In the genomic region with DNA sequence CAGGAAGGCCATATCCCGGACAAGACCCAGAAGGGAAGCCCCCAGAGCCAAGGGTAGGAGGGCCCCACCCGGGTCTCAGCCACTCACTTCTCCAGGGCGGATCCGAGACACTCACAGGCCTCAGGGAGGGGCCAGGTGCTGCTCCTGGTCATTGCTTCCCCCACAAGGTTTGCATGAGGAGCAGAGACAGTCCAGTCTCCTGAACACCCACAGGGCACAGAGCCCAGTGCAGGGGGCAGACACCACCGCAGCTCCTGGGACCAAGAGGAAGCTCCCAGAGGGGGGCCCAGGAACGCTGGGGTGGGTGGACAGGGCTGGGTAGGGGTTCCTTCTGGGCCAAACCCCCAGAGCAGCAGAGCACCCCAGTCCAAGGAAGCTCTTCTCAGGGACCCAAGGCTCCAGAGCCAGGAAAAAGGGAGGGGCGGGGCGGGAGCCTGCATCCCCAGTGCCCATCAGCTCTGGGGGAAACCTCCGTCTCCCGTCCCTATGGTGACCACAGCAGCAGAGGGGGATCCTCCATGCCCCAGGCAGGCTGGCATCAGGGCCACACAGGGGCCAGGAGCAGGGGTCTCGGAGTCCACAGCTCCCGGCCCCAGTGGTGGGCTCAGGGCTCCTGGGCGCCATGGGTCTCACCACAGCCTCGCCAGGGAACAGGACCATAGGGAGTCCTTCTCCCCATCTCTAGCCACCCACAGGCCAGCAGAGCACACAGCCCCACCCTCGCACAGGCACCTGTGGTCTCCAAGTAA, we compare ENCODE assay signal across 8 cellular contexts. TPM values are rescaled to one million over a fixed set of nuclear protein-coding genes. Genes with fewer than 3 reads are reported as not detected.
A peak's percentile ranks its signal among the peaks of the same experiment; 100 is the strongest.
DNase-seq lines count a peak whose midpoint lies in the region; ATAC-seq and TF ChIP-seq lines count a peak whose summit lies in the region.

No MANE protein-coding gene starts in this region.

- no peak for TF ChIP-seq POLR2A in adrenal gland (IDR thresholded peaks at IDR 0.05)
- TF ChIP-seq POLR2A in upper lobe of left lung (IDR thresholded peaks at IDR 0.05), result no peak

- H3K36me3 ChIP-seq in adrenal gland (replicated peaks in 1 of 2), result peaks cover 0 to 67% of the 10 kb centered on the region in 2 donors
- peaks cover 73% of the 10 kb centered on the region for H3K36me3 ChIP-seq in lower lobe of right lung
- peaks cover 11 to 80% (median 63%) of the 10 kb centered on the region in 4 donors for H3K36me3 ChIP-seq in upper lobe of left lung

- H3K9me3 ChIP-seq in adrenal gland (replicated peaks in 1 of 3), result no peaks in the 10 kb centered on the region
- H3K9me3 ChIP-seq in lower lobe of right lung, result no peaks in the 10 kb centered on the region
- no peaks in the 10 kb centered on the region for H3K9me3 ChIP-seq in upper lobe of left lung

- H3K4me1 Mint-ChIP-seq in activated T-cell treated with anti-CD3 and anti-CD28 coated beads, Interleukin-2, amount 50 U/mL, for 24 hours (ENCODE audit: low read depth), result peaks cover 17% of the 10 kb centered on the region

- intact Hi-C loops in adrenal gland (cut with DNase I) (no loop called here), lower lobe of right lung (cut with DNase I) (no loop called here)

- peak in 1 of 2 donors; percentile 2 for ATAC-seq in lower lobe of right lung
- ATAC-seq in upper lobe of left lung (ENCODE audit: low FRiP score in 2 of 2), result no peak
- ATAC-seq in GM18520 (IDR thresholded peaks at IDR 0.05; ENCODE audit: unreplicated experiment), result no peak

- 51 to 71% (median 64%) methylated on average over 4 to 15 of the region's 15 CpGs for whole genome bisulfite sequencing in adrenal gland, 4 donors
- 35 to 57% methylated on average over 5 to 7 of the region's 15 CpGs for WGBS in upper lobe of left lung, 2 donors

- peaks cover 67% of the 10 kb centered on the region for H3K36me3 Mint-ChIP-seq in activated T-cell treated with anti-CD3 and anti-CD28 coated beads, Interleukin-2, amount 50 U/mL, for 24 hours (ENCODE audit: low read depth)

- no peaks in the 10 kb centered on the region for H3K9me3 Mint-ChIP-seq in activated T-cell treated with anti-CD3 and anti-CD28 coated beads, Interleukin-2, amount 50 U/mL, for 24 hours

- TF ChIP-seq CTCF in adrenal gland (IDR thresholded peaks at IDR 0.05), result no peak
- TF ChIP-seq CTCF in lower lobe of right lung (IDR thresholded peaks at IDR 0.05), result no peak
- no peak for TF ChIP-seq CTCF in upper lobe of left lung (IDR thresholded peaks at IDR 0.05)

- H3K27me3 ChIP-seq in adrenal gland (no peaks in the 10 kb centered on the region), lower lobe of right lung (ENCODE audit: low read depth) (no peaks in the 10 kb centered on the region), upper lobe of left lung (no peaks in the 10 kb centered on the region)

- peak overlapping the region; percentile 83 for H3K4me3 Mint-ChIP-seq in activated T-cell treated with anti-CD3 and anti-CD28 coated beads, Interleukin-2, amount 50 U/mL, for 24 hours

- TF ChIP-seq EP300 in upper lobe of left lung (IDR thresholded peaks at IDR 0.05), result no peak

- H3K4me3 ChIP-seq in adrenal gland (peak overlapping the region in 1 of 4 donors; percentile 58), lower lobe of right lung (peak overlapping the region; percentile 44), upper lobe of left lung (peak overlapping the region in 2 of 4 donors; percentile 58 to 60)

- no peaks in the 10 kb centered on the region for H3K27me3 Mint-ChIP-seq in activated T-cell treated with anti-CD3 and anti-CD28 coated beads, Interleukin-2, amount 50 U/mL, for 24 hours

- DNase-seq in activated T-cell treated with anti-CD3 and anti-CD28 coated beads, Interleukin-2, amount 50 U/mL, for 24 hours, result no peak
- DNase-seq in activated T-cell treated with anti-CD3 and anti-CD28 coated beads for 4 hours (no peak), adrenal gland (peak in 1 of 7 donors; percentile 36), lower lobe of right lung (no peak), upper lobe of left lung (peak in 1 of 2 donors; percentile 70), NOMO-1 (lab: John Stamatoyannopoulos, UW; ENCODE audit: unreplicated experiment in 2 of 2) (no peak), NCI-H2107 treated with DMSO at 0.1 percent for 48 hours (lab: John Stamatoyannopoulos, UW; ENCODE audit: unreplicated experiment) (no peak)

- peak overlapping the region; percentile 95 for H3K27ac Mint-ChIP-seq in activated T-cell treated with anti-CD3 and anti-CD28 coated beads, Interleukin-2, amount 50 U/mL, for 24 hours

- H3K27ac ChIP-seq in adrenal gland (peak overlapping the region; percentile 3 to 61 (median 48)), lower lobe of right lung (peak overlapping the region; percentile 80), upper lobe of left lung (peak overlapping the region; percentile 63 to 81 (median 73))

- H3K4me1 ChIP-seq in adrenal gland (replicated peaks in 1 of 2), result peaks cover 6 to 13% of the 10 kb centered on the region in 2 donors
- H3K4me1 ChIP-seq in lower lobe of right lung, result peaks cover 19% of the 10 kb centered on the region
- H3K4me1 ChIP-seq in upper lobe of left lung, result peaks cover 11 to 23% (median 18%) of the 10 kb centered on the region in 4 donors

RNA-seq across cellular contexts. Expression of a gene that starts 0.8 kb away (rescaled TPM):
- 100 to 1,000 TPM in 3 of 8 donors, 10 to 100 TPM in 5; 65.2 to 132 (median 81.4) TPM for total RNA-seq in adrenal gland
- 100 to 1,000 TPM in 2 of 3 donors, 10 to 100 TPM in 1; 42.9 to 155 (median 123) TPM for polyA plus RNA-seq in adrenal gland
- 43.4 TPM for total RNA-seq in lower lobe of right lung
- total RNA-seq in upper lobe of left lung, result 10 to 100 TPM; 48.8 to 83.9 (median 58.4) TPM

RNA-seq across cellular contexts. Expression of a gene that starts 10.6 kb away (rescaled TPM):
- total RNA-seq in adrenal gland (10 to 100 TPM; 31.7 to 66.7 (median 47.5) TPM), lower lobe of right lung (55.8 TPM), upper lobe of left lung (100 to 1,000 TPM in 3 of 6 donors, 10 to 100 TPM in 3; 27.9 to 150 (median 96.4) TPM)
- polyA plus RNA-seq in adrenal gland, result 10 to 100 TPM; 18.2 to 55.5 (median 39.0) TPM

RNA-seq across cellular contexts. Expression of a gene that starts 18.6 kb away (rescaled TPM):
- total RNA-seq in adrenal gland (10 to 100 TPM; 13.7 to 22.4 (median 20.4) TPM), lower lobe of right lung (22.4 TPM), upper lobe of left lung (10 to 100 TPM; 26.8 to 45.9 (median 31.9) TPM)
- 10 to 100 TPM in 2 of 3 donors, 1 to 10 TPM in 1; 5.6 to 16.3 (median 13.8) TPM for polyA plus RNA-seq in adrenal gland

RNA-seq across cellular contexts. Expression of a gene that starts 25.8 kb away (rescaled TPM):
- 100 to 1,000 TPM; 127 to 214 (median 157) TPM for total RNA-seq in adrenal gland
- 100 to 1,000 TPM in 2 of 3 donors, 10 to 100 TPM in 1; 67.8 to 492 (median 347) TPM for polyA plus RNA-seq in adrenal gland
- total RNA-seq in lower lobe of right lung, result 42.3 TPM
- total RNA-seq in upper lobe of left lung, result 10 to 100 TPM; 22.1 to 57.6 (median 41.8) TPM

RNA-seq across cellular contexts. Expression of a gene that starts 30.5 kb away (rescaled TPM):
- total RNA-seq in adrenal gland, result 10 to 100 TPM; 29.6 to 65.5 (median 41.7) TPM
- 100 to 1,000 TPM in 2 of 3 donors, 1 to 10 TPM in 1; 5.9 to 143 (median 105) TPM for polyA plus RNA-seq in adrenal gland
- 10.1 TPM for total RNA-seq in lower lobe of right lung
- total RNA-seq in upper lobe of left lung, result 10 to 100 TPM in 5 of 6 donors, 1 to 10 TPM in 1; 8.6 to 22.4 (median 14.6) TPM
